In genomic region chr11:462107-462890, GRCh38 we compare ENCODE assay signal across 27 cellular contexts.
"Had no signal": no experiment of that assay in that cellular context is flagged by ENCODE, and none has a peak within 500 bp of the region (broad histone marks: within the 10 kb centered on the region; RNA-seq: fewer than 3 reads in every experiment).

No MANE protein-coding gene starts in this region.

- H3K9me3 ChIP-seq: esophagus squamous epithelium, neutrophil, ovary, prostate gland, spleen, suprapubic skin, tibial artery had no signal

- H3K4me3 ChIP-seq: esophagus squamous epithelium, ovary, prostate gland, spleen, suprapubic skin, tibial artery had no signal

- H3K27ac ChIP-seq: epithelial cell of prostate, esophagus squamous epithelium, neutrophil, ovary, prostate gland, spleen, tibial artery had no signal

- H3K9me3 Mint-ChIP-seq: activated B cell treated with CpG ODN at 0.5 μM for 24 hours; activated T-cell treated with anti-CD3 and anti-CD28 coated beads, Interleukin-2, amount 50 U/mL, for 72 hours; nephron; T-cell had no signal

- H3K27ac Mint-ChIP-seq: activated B cell treated with CpG ODN at 0.5 μM for 24 hours; activated CD4-positive, alpha-beta T cell treated with anti-CD3 and anti-CD28 coated beads for 36 hours; activated CD8-positive, alpha-beta memory T cell treated with anti-CD3 and anti-CD28 coated beads, Interleukin-2, amount 10 ng/mL, durations not matched to agents 7 days and 5 days; activated CD8-positive, alpha-beta T cell treated with anti-CD3 and anti-CD28 coated beads, Interleukin-2, amount 10 ng/mL, durations not matched to agents 7 days and 5 days; activated naive CD8-positive, alpha-beta T cell; activated T-cell treated with anti-CD3 and anti-CD28 coated beads, Interleukin-2, amount 50 U/mL, for 72 hours; nephron; T-cell had no signal

- H3K36me3 Mint-ChIP-seq: activated naive CD8-positive, alpha-beta T cell; T-cell had no signal

- H3K4me3 Mint-ChIP-seq: activated B cell treated with CpG ODN at 0.5 μM for 24 hours; activated CD4-positive, alpha-beta T cell treated with anti-CD3 and anti-CD28 coated beads for 36 hours; activated CD8-positive, alpha-beta memory T cell treated with anti-CD3 and anti-CD28 coated beads, Interleukin-2, amount 10 ng/mL, durations not matched to agents 7 days and 5 days; activated CD8-positive, alpha-beta T cell treated with anti-CD3 and anti-CD28 coated beads, Interleukin-2, amount 10 ng/mL, durations not matched to agents 7 days and 5 days; activated naive CD8-positive, alpha-beta T cell; activated T-cell treated with anti-CD3 and anti-CD28 coated beads, Interleukin-2, amount 50 U/mL, for 72 hours; nephron; T-cell had no signal

- ATAC-seq: activated CD4-positive, alpha-beta T cell treated with anti-CD3 and anti-CD28 coated beads for 36 hours; activated CD8-positive, alpha-beta memory T cell treated with anti-CD3 and anti-CD28 coated beads, Interleukin-2, amount 10 ng/mL, durations not matched to agents 7 days and 5 days; activated CD8-positive, alpha-beta T cell treated with anti-CD3 and anti-CD28 coated beads, Interleukin-2, amount 10 ng/mL, durations not matched to agents 7 days and 5 days; activated T-cell treated with anti-CD3 and anti-CD28 coated beads, Interleukin-2, amount 50 U/mL, for 72 hours; T-cell had no signal

- H3K36me3 ChIP-seq: ovary, prostate gland had no signal

- H3K27me3 ChIP-seq: esophagus squamous epithelium, neutrophil, ovary, spleen, suprapubic skin, tibial artery had no signal

- FAIRE-seq: colon, endometrium, islet of Langerhans, urothelium cell line had no signal

- DNase-seq: activated B cell treated with CpG ODN at 0.5 μM for 24 hours; activated CD4-positive, alpha-beta T cell treated with anti-CD3 and anti-CD28 coated beads for 36 hours; activated CD8-positive, alpha-beta memory T cell treated with anti-CD3 and anti-CD28 coated beads, Interleukin-2, amount 10 ng/mL, durations not matched to agents 7 days and 5 days; activated CD8-positive, alpha-beta T cell treated with anti-CD3 and anti-CD28 coated beads, Interleukin-2, amount 10 ng/mL, durations not matched to agents 7 days and 5 days; activated naive CD4-positive, alpha-beta T cell; activated T-cell treated with anti-CD3 and anti-CD28 coated beads, Interleukin-2, amount 50 U/mL, for 72 hours; anterior cingulate cortex; dermis blood vessel endothelial cell; effector CD4-positive, alpha-beta T cell; esophagus squamous epithelium; foreskin melanocyte; mammary epithelial cell; ovary; spleen; stimulated activated naive CD4-positive, alpha-beta T cell; T-cell; tibial artery had no signal

- H3K27me3 Mint-ChIP-seq: activated B cell treated with CpG ODN at 0.5 μM for 24 hours; activated CD4-positive, alpha-beta T cell treated with anti-CD3 and anti-CD28 coated beads for 36 hours; activated CD8-positive, alpha-beta memory T cell treated with anti-CD3 and anti-CD28 coated beads, Interleukin-2, amount 10 ng/mL, durations not matched to agents 7 days and 5 days; activated naive CD8-positive, alpha-beta T cell; T-cell had no signal

- H3K4me1 ChIP-seq: prostate gland, tibial artery had no signal
